Comparison of ENCODE assay signal across 1 cellular context in the genomic region with DNA sequence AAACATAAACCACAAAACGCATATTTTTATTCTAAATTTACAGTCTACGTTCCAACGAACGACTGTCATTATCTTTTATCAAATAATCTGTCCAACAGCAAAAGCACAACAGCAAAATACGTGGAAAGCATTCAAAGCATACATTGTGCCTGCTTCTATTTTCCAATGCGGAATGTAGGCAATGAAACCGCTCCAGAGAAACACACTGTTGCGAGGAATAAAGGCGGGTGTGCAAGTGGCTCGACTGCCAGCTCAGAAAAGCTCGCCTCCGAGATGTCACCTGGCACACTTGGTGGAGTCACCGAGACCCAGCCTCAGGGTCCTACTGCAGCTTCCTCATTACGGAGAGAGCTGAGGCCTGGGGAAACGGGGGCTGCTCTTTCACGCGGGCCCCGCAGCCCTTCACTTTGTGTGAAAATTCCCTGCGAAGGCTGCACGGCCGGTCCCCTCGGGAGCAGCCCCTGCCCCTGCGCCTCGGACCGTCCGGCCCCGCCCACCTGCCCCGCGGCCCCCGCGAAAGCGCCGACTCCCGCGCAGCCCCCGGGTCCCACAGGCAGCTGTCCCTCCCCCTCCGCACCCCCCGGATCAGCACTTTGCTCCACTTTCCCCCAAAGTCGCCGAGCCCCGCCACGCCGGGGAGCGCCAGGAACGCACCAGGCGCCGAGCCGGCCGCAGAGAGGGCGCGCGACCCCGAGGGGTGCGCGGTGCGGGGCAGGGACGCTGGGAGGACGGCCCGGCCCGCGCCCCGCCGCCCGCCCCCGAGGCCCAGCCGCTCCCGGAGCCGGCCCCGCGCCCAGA.
TF ChIP-seq lines count a peak whose summit lies in the region.

No MANE protein-coding gene starts in this region.

TF ChIP-seq in HepG2, 621 proteins besides CTCF, POLR2A, EP300 and RAD21 (continued from another document and continues in another):
- TF ChIP-seq, protein P1, sequence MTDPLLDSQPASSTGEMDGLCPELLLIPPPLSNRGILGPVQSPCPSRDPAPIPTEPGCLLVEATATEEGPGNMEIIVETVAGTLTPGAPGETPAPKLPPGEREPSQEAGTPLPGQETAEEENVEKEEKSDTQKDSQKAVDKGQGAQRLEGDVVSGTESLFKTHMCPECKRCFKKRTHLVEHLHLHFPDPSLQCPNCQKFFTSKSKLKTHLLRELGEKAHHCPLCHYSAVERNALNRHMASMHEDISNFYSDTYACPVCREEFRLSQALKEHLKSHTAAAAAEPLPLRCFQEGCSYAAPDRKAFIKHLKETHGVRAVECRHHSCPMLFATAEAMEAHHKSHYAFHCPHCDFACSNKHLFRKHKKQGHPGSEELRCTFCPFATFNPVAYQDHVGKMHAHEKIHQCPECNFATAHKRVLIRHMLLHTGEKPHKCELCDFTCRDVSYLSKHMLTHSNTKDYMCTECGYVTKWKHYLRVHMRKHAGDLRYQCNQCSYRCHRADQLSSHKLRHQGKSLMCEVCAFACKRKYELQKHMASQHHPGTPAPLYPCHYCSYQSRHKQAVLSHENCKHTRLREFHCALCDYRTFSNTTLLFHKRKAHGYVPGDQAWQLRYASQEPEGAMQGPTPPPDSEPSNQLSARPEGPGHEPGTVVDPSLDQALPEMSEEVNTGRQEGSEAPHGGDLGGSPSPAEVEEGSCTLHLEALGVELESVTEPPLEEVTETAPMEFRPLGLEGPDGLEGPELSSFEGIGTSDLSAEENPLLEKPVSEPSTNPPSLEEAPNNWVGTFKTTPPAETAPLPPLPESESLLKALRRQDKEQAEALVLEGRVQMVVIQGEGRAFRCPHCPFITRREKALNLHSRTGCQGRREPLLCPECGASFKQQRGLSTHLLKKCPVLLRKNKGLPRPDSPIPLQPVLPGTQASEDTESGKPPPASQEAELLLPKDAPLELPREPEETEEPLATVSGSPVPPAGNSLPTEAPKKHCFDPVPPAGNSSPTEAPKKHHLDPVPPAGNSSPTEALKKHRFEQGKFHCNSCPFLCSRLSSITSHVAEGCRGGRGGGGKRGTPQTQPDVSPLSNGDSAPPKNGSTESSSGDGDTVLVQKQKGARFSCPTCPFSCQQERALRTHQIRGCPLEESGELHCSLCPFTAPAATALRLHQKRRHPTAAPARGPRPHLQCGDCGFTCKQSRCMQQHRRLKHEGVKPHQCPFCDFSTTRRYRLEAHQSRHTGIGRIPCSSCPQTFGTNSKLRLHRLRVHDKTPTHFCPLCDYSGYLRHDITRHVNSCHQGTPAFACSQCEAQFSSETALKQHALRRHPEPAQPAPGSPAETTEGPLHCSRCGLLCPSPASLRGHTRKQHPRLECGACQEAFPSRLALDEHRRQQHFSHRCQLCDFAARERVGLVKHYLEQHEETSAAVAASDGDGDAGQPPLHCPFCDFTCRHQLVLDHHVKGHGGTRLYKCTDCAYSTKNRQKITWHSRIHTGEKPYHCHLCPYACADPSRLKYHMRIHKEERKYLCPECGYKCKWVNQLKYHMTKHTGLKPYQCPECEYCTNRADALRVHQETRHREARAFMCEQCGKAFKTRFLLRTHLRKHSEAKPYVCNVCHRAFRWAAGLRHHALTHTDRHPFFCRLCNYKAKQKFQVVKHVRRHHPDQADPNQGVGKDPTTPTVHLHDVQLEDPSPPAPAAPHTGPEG (CRISPR knock-in tag; IDR thresholded peaks at IDR 0.05) = no peak
- TF ChIP-seq HNRNPH1 (optimal IDR thresholded peaks at IDR 0.05; ENCODE audit: low read depth, low read length) (no peak), CEBPB (IDR thresholded peaks at IDR 0.05; ENCODE audit: borderline replicate concordance, low read depth, low read length) (no peak), ZMYM3 (CRISPR knock-in tag; IDR thresholded peaks at IDR 0.05) (no peak), ZNF263 (CRISPR knock-in tag; IDR thresholded peaks at IDR 0.05) (peak; percentile 56; the same call in 1 of the 2 replicates), TFAP4 (IDR thresholded peaks at IDR 0.05; ENCODE audit: borderline replicate concordance, low read depth) (peak; percentile 49; the same call in 1 of the 2 replicates), MTA1 (CRISPR knock-in tag; IDR thresholded peaks at IDR 0.05; ENCODE audit: borderline replicate concordance) (peak; percentile 26; the same call in 1 of the 2 replicates), YY1 (IDR thresholded peaks at IDR 0.05; ENCODE audit: insufficient read depth, insufficient replicate concordance, low read depth, low read length) (no peak), AHR (CRISPR knock-in tag; IDR thresholded peaks at IDR 0.05) (0 out of 2 replicates have a peak, but pooled peaks have one; percentile 48), SOX13 (IDR thresholded peaks at IDR 0.05) (no peak), SOX13 (CRISPR knock-in tag; conservative IDR thresholded peaks at IDR 0.05 in 1 of 2, IDR thresholded peaks at IDR 0.05 in 1 of 2) (peak in 1 of 2 experiments; percentile 33; a peak in 1 of 4 replicates), ZSCAN22 (CRISPR knock-in tag; IDR thresholded peaks at IDR 0.05) (no peak), ZFP82 (CRISPR knock-in tag; IDR thresholded peaks at IDR 0.05; ENCODE audit: borderline replicate concordance) (0 out of 2 replicates have a peak, but pooled peaks have one; percentile 50), ZBTB2 (CRISPR knock-in tag; IDR thresholded peaks at IDR 0.05; ENCODE audit: low read depth) (peak; percentile 2), ZBTB42 (CRISPR knock-in tag; IDR thresholded peaks at IDR 0.05) (peak; percentile 73; the same call in 1 of the 2 replicates), ZNF792 (CRISPR knock-in tag; IDR thresholded peaks at IDR 0.05) (0 out of 2 replicates have a peak, but pooled peaks have one; percentile 56), ZNF564 (CRISPR knock-in tag; IDR thresholded peaks at IDR 0.05) (no peak), SIN3A (IDR thresholded peaks at IDR 0.05; ENCODE audit: borderline replicate concordance, low read depth, low read length) (peak; percentile 70; the same call in 1 of the 2 replicates), AGO1 (IDR thresholded peaks at IDR 0.05; ENCODE audit: low read depth, low read length, poor library complexity, severe bottlenecking) (peak; percentile 13), ETV5 (CRISPR knock-in tag; IDR thresholded peaks at IDR 0.05; ENCODE audit: borderline replicate concordance) (peak; percentile 36; the same call in 1 of the 2 replicates), PTBP1 (IDR thresholded peaks at IDR 0.05; ENCODE audit: low read depth, low read length, poor library complexity, severe bottlenecking) (no peak), ELF1 (CRISPR knock-in tag; IDR thresholded peaks at IDR 0.05) (peak; percentile 36; the same call in 1 of the 2 replicates), KDM2A (CRISPR knock-in tag; IDR thresholded peaks at IDR 0.05; ENCODE audit: borderline replicate concordance, low read depth) (peak; percentile 82; the same call in 1 of the 2 replicates), ZNF784 (CRISPR knock-in tag; IDR thresholded peaks at IDR 0.05; ENCODE audit: borderline replicate concordance) (0 out of 2 replicates have a peak, but pooled peaks have one; percentile 43)
- TF ChIP-seq, protein P2, sequence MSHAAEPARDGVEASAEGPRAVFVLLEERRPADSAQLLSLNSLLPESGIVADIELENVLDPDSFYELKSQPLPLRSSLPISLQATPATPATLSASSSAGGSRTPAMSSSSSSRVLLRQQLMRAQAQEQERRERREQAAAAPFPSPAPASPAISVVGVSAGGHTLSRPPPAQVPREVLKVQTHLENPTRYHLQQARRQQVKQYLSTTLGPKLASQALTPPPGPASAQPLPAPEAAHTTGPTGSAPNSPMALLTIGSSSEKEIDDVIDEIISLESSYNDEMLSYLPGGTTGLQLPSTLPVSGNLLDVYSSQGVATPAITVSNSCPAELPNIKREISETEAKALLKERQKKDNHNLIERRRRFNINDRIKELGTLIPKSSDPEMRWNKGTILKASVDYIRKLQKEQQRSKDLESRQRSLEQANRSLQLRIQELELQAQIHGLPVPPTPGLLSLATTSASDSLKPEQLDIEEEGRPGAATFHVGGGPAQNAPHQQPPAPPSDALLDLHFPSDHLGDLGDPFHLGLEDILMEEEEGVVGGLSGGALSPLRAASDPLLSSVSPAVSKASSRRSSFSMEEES (CRISPR knock-in tag; IDR thresholded peaks at IDR 0.05) = no peak
- TF ChIP-seq, protein P3, sequence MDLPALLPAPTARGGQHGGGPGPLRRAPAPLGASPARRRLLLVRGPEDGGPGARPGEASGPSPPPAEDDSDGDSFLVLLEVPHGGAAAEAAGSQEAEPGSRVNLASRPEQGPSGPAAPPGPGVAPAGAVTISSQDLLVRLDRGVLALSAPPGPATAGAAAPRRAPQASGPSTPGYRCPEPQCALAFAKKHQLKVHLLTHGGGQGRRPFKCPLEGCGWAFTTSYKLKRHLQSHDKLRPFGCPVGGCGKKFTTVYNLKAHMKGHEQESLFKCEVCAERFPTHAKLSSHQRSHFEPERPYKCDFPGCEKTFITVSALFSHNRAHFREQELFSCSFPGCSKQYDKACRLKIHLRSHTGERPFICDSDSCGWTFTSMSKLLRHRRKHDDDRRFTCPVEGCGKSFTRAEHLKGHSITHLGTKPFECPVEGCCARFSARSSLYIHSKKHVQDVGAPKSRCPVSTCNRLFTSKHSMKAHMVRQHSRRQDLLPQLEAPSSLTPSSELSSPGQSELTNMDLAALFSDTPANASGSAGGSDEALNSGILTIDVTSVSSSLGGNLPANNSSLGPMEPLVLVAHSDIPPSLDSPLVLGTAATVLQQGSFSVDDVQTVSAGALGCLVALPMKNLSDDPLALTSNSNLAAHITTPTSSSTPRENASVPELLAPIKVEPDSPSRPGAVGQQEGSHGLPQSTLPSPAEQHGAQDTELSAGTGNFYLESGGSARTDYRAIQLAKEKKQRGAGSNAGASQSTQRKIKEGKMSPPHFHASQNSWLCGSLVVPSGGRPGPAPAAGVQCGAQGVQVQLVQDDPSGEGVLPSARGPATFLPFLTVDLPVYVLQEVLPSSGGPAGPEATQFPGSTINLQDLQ (CRISPR knock-in tag; IDR thresholded peaks at IDR 0.05) = 0 out of 2 replicates have a peak, but pooled peaks have one; percentile 77
- TF ChIP-seq, protein P4, sequence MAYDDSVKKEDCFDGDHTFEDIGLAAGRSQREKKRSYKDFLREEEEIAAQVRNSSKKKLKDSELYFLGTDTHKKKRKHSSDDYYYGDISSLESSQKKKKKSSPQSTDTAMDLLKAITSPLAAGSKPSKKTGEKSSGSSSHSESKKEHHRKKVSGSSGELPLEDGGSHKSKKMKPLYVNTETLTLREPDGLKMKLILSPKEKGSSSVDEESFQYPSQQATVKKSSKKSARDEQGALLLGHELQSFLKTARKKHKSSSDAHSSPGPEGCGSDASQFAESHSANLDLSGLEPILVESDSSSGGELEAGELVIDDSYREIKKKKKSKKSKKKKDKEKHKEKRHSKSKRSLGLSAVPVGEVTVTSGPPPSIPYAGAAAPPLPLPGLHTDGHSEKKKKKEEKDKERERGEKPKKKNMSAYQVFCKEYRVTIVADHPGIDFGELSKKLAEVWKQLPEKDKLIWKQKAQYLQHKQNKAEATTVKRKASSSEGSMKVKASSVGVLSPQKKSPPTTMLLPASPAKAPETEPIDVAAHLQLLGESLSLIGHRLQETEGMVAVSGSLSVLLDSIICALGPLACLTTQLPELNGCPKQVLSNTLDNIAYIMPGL (CRISPR knock-in tag; IDR thresholded peaks at IDR 0.05; ENCODE audit: borderline replicate concordance in 1 of 2, low read depth in 1 of 2) = peak in 1 of 2 experiments; percentile 68; a peak in 2 of 4 replicates
- TF ChIP-seq, protein P5, sequence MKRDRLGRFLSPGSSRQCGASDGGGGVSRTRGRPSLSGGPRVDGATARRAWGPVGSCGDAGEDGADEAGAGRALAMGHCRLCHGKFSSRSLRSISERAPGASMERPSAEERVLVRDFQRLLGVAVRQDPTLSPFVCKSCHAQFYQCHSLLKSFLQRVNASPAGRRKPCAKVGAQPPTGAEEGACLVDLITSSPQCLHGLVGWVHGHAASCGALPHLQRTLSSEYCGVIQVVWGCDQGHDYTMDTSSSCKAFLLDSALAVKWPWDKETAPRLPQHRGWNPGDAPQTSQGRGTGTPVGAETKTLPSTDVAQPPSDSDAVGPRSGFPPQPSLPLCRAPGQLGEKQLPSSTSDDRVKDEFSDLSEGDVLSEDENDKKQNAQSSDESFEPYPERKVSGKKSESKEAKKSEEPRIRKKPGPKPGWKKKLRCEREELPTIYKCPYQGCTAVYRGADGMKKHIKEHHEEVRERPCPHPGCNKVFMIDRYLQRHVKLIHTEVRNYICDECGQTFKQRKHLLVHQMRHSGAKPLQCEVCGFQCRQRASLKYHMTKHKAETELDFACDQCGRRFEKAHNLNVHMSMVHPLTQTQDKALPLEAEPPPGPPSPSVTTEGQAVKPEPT (CRISPR knock-in tag; IDR thresholded peaks at IDR 0.05; ENCODE audit: low read depth) = 0 out of 2 replicates have a peak, but pooled peaks have one; percentile 45
- TF ChIP-seq, protein P6, sequence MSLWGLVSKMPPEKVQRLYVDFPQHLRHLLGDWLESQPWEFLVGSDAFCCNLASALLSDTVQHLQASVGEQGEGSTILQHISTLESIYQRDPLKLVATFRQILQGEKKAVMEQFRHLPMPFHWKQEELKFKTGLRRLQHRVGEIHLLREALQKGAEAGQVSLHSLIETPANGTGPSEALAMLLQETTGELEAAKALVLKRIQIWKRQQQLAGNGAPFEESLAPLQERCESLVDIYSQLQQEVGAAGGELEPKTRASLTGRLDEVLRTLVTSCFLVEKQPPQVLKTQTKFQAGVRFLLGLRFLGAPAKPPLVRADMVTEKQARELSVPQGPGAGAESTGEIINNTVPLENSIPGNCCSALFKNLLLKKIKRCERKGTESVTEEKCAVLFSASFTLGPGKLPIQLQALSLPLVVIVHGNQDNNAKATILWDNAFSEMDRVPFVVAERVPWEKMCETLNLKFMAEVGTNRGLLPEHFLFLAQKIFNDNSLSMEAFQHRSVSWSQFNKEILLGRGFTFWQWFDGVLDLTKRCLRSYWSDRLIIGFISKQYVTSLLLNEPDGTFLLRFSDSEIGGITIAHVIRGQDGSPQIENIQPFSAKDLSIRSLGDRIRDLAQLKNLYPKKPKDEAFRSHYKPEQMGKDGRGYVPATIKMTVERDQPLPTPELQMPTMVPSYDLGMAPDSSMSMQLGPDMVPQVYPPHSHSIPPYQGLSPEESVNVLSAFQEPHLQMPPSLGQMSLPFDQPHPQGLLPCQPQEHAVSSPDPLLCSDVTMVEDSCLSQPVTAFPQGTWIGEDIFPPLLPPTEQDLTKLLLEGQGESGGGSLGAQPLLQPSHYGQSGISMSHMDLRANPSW (CRISPR knock-in tag; IDR thresholded peaks at IDR 0.05; ENCODE audit: borderline replicate concordance) = no peak
